ENCODE assay signal across 1 cellular context in the genomic region with DNA sequence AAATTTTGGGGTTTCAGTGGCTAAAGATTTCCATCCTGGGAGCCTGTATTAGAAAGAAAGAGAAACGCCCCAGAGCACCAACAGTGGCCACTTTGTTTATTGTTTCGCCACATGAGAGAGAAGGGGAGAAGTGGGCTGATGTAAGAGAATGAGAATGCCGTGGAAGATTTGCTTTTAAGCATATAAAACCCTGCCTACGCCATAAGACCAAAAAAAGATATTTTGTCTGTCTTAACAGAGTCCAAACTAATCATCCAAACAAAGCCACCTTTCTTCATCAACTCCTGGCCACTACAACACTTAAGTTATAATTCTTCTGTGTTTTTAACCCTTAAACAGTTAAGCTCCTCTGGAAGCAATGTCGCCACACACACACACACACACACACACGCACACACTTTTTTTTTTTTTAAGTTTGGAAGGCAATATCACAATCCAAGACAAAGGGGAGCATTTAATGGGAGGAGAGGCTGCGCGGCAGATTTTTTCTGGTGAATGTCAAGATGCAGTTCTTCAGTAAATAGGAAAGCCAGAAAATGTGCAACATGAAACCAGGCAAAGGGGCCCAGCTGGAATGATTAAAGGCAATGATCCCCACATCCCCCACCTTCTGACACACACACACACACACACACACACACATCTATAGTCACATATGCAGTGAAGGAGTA.
TF ChIP-seq lines count a peak whose summit lies in the region.

No MANE protein-coding gene starts in this region.

TF ChIP-seq in SK-N-SH treated with all-trans-retinoic acid at 6 μM for 48 hours, 23 proteins besides CTCF, POLR2A, EP300 and RAD21 (continued from another document):
- TF ChIP-seq ARNTL (CRISPR knock-in tag; IDR thresholded peaks at IDR 0.05; ENCODE audit: borderline replicate concordance, low read depth) (no peak), ZNF70 (CRISPR knock-in tag; IDR thresholded peaks at IDR 0.05) (no peak), BACH2 (CRISPR knock-in tag; IDR thresholded peaks at IDR 0.05; ENCODE audit: borderline replicate concordance) (no peak), ZFP3 (CRISPR knock-in tag; IDR thresholded peaks at IDR 0.05) (no peak)
- TF ChIP-seq, protein P1, sequence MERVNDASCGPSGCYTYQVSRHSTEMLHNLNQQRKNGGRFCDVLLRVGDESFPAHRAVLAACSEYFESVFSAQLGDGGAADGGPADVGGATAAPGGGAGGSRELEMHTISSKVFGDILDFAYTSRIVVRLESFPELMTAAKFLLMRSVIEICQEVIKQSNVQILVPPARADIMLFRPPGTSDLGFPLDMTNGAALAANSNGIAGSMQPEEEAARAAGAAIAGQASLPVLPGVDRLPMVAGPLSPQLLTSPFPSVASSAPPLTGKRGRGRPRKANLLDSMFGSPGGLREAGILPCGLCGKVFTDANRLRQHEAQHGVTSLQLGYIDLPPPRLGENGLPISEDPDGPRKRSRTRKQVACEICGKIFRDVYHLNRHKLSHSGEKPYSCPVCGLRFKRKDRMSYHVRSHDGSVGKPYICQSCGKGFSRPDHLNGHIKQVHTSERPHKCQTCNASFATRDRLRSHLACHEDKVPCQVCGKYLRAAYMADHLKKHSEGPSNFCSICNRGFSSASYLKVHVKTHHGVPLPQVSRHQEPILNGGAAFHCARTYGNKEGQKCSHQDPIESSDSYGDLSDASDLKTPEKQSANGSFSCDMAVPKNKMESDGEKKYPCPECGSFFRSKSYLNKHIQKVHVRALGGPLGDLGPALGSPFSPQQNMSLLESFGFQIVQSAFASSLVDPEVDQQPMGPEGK (CRISPR knock-in tag; IDR thresholded peaks at IDR 0.05; ENCODE audit: borderline replicate concordance), result no peak
